16 cellular contexts compared by ENCODE assay signal in genomic region chr20:37313546-37314091, GRCh38. TPM values are rescaled to one million over a fixed set of nuclear protein-coding genes. Genes with fewer than 3 reads are reported as not detected.
DNase-seq lines count a peak whose midpoint lies in the region; ATAC-seq and TF ChIP-seq lines count a peak whose summit lies in the region.
"Had no signal": no experiment of that assay in that cellular context is flagged by ENCODE, and none has a peak within 500 bp of the region (broad histone marks: within the 10 kb centered on the region; RNA-seq: fewer than 3 reads in every experiment).

No MANE protein-coding gene starts in this region.

- in situ Hi-C loops in SK-MEL-5 (cut with HindIII; ENCODE audit: low pct_unique_long_range_greater_than_20kb, low sequenced_read_pairs), result no loop called here
- in situ Hi-C loops in gastrocnemius medialis (cut with MboI; ENCODE audit: low sequenced_read_pairs in 4 of 4), result no loop called here

- H3K4me2 ChIP-seq in hepatocyte, result no peak overlapping the region

- no peak overlapping the region for H2AFZ ChIP-seq in hepatocyte

- H3K36me3 ChIP-seq in hepatocyte (replicated peaks; ENCODE audit: insufficient read depth, low read depth) (no peaks in the 10 kb centered on the region), gastrocnemius medialis (peaks cover 0 to 14% of the 10 kb centered on the region in 2 donors)

- H3K27ac ChIP-seq in hepatocyte (peak overlapping the region; percentile 60), gastrocnemius medialis (peak overlapping the region; percentile 74 to 79 (median 74))

- H3K9me3 ChIP-seq in hepatocyte (ENCODE audit: low read depth) (no peaks in the 10 kb centered on the region), gastrocnemius medialis (no peaks in the 10 kb centered on the region)

- TF ChIP-seq CTCF in hepatocyte (IDR thresholded peaks at IDR 0.05; ENCODE audit: poor library complexity) (no peak), gastrocnemius medialis (IDR thresholded peaks at IDR 0.05 in 4 of 5, conservative IDR thresholded peaks at IDR 0.05 in 1 of 5) (no peak)

- no peaks in the 10 kb centered on the region for H4K20me1 ChIP-seq in hepatocyte (ENCODE audit: insufficient read depth, poor library complexity, severe bottlenecking)

- 92% methylated on average over 8 of the region's 8 CpGs for WGBS in hepatocyte (ENCODE audit: low lambda C conversion rate, missing lambda C conversion rate)

- intact Hi-C loops in gastrocnemius medialis (cut with DNase I; ENCODE audit: low total_unique reads), result no loop called here

- H3K79me2 ChIP-seq in hepatocyte, result peaks cover 36% of the 10 kb centered on the region

- no peak for TF ChIP-seq POLR2A in gastrocnemius medialis (IDR thresholded peaks at IDR 0.05)

- H3K4me3 ChIP-seq in hepatocyte, result no peak overlapping the region
- H3K4me3 ChIP-seq in gastrocnemius medialis, result no peak overlapping the region

- ATAC-seq in gastrocnemius medialis (no peak), GM18870 (IDR thresholded peaks at IDR 0.05; ENCODE audit: unreplicated experiment) (no peak), GM21529 (IDR thresholded peaks at IDR 0.05; ENCODE audit: unreplicated experiment) (no peak), HG03354 (IDR thresholded peaks at IDR 0.05; ENCODE audit: poor library complexity, severe bottlenecking, unreplicated experiment) (no peak)
- ATAC-seq: activated CD4-positive, alpha-beta T cell treated with anti-CD3 and anti-CD28 coated beads for 36 hours; Panc1 had no signal

- H3K27me3 ChIP-seq in hepatocyte, result no peaks in the 10 kb centered on the region
- no peaks in the 10 kb centered on the region for H3K27me3 ChIP-seq in gastrocnemius medialis

- no peaks in the 10 kb centered on the region for H3K9me2 ChIP-seq in hepatocyte (replicated peaks; ENCODE audit: insufficient read depth)

- peak; percentile 38 for DNase-seq in ELF-1 (ENCODE audit: low read depth, low spot score)
- DNase-seq in SK-MEL-5 (ENCODE audit: low read depth, low spot score), result peak; percentile 60
- DNase-seq in hepatocyte (ENCODE audit: low spot score), result no peak
- DNase-seq in gastrocnemius medialis, result no peak
- DNase-seq in NCI-H1417 treated with DMSO at 0.1 percent for 48 hours (lab: John Stamatoyannopoulos, UW), result no peak
- DNase-seq: activated CD4-positive, alpha-beta T cell treated with anti-CD3 and anti-CD28 coated beads for 36 hours; amygdala; erythroblast; KG1; NCI-H2171; retina had no signal

- peaks cover 58% of the 10 kb centered on the region for H3K4me1 ChIP-seq in hepatocyte (ENCODE audit: insufficient read depth)
- peaks cover 10 to 30% of the 10 kb centered on the region in 2 donors for H3K4me1 ChIP-seq in gastrocnemius medialis

RNA-seq across cellular contexts. Expression of gene MANBAL, which starts 24.2 kb away (rescaled TPM):
- total RNA-seq in SK-MEL-5 (2014; rRNA removed; shearing (Covaris generic)), result 12.4 and 19.4 TPM in 2 replicates
- 58.6 and 65.7 TPM in 2 replicates for polyA plus RNA-seq in SK-MEL-5 (2015; cell fraction: cytosol; rRNA removed)
- 16.3 and 20.9 TPM in 2 replicates for polyA plus RNA-seq in SK-MEL-5 (2015; cell fraction: nucleus; rRNA removed)
- total RNA-seq in hepatocyte (35.4 and 43.8 TPM in 2 replicates), gastrocnemius medialis (10 to 100 TPM in 1 of 4 donors, 1 to 10 TPM in 3; 6.6 to 11.8 (median 7.5) TPM)
- 84.1 and 93.9 TPM in 2 replicates for polyA plus RNA-seq in hepatocyte

RNA-seq across cellular contexts. Expression of gene SRC, which starts 32.3 kb away (rescaled TPM):
- 5.7 and 7.3 TPM in 2 replicates for total RNA-seq in SK-MEL-5 (2014; rRNA removed; shearing (Covaris generic))
- polyA plus RNA-seq in SK-MEL-5 (2015; cell fraction: cytosol; rRNA removed), result 16.0 and 21.0 TPM in 2 replicates
- polyA plus RNA-seq in SK-MEL-5 (2015; cell fraction: nucleus; rRNA removed), result 27.1 and 30.4 TPM in 2 replicates
- 45.5 and 69.8 TPM in 2 replicates for total RNA-seq in hepatocyte
- polyA plus RNA-seq in hepatocyte, result 55.1 and 56.4 TPM in 2 replicates
- total RNA-seq in gastrocnemius medialis, result 1 to 10 TPM; 1.0 to 2.3 (median 1.8) TPM

RNA-seq across cellular contexts. Expression of gene GHRH, which starts 52.0 kb away (rescaled TPM):
- not detected in 2 replicates for total RNA-seq in SK-MEL-5 (2014; rRNA removed; shearing (Covaris generic))
- not detected in 2 replicates for polyA plus RNA-seq in SK-MEL-5 (2015; cell fraction: cytosol; rRNA removed)
- polyA plus RNA-seq in SK-MEL-5 (2015; cell fraction: nucleus; rRNA removed), result not detected in 2 replicates
- total RNA-seq in hepatocyte (not detected in 2 replicates), gastrocnemius medialis (not detected)
- polyA plus RNA-seq in hepatocyte, result not detected in 2 replicates
- total RNA-seq: activated CD4-positive, alpha-beta T cell treated with anti-CD3 and anti-CD28 coated beads for 36 hours; kidney epithelial cell had no signal

Comparison
In these comparisons a context has a peak if more than half of its experiments do, and no peak if none do; other contexts are left out.
1. DNase-seq: peak in ELF-1 (single experiment) and SK-MEL-5 (single experiment); none in hepatocyte (single experiment), gastrocnemius medialis (0 of 2) and NCI-H1417 treated with DMSO at 0.1 percent for 48 hours (single experiment).